ENCODE assay signal across 9 cellular contexts in the genomic region with DNA sequence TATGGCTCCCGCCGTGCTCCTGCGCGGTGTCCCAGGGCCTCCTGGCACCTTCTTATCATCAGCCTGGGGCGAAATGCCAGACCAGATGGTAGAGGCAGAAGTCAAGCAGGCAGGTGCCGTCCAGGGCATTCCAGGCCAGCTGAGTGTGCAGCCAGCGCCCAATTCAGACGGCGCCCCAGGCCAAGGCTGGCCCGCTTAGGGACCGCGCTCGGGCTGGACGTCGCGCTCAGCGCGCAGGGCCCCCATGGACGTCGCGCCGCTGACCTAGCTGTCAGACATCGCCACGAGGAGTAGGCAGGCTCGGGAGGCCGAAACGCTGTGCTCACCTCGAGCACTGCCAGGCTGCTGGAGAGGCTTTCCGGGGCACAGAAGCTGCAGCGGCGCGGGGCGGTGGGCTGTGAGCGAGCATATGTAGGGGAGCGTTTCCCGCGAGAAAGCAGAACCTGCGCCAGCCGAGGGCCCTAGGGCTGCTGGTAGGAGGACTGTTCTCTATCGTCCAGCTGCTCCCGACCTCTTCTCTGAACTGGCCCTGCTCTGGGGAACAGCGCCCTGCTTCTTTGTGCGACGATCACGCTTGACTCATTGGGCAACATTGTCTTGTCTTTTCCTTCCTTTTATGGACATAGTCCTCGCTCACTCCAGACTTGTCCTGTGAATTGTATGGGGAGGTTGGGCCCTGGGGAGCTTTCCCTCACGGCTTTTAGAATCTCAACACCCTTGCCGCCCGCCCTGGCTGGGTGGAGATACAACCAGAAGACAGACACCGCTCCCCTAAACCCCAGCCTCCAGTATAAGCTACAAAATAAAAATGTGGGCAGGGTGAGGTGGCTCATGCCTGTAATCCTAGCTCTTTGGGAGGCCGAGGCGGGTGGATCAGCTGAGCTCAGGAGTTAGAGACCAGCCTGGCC. TPM values are rescaled to one million over a fixed set of nuclear protein-coding genes. Genes with fewer than 3 reads are reported as not detected.
DNase-seq lines count a peak whose midpoint lies in the region; ATAC-seq, FAIRE-seq and TF ChIP-seq lines count a peak whose summit lies in the region.
"Had no signal": no experiment of that assay in that cellular context is flagged by ENCODE, and none has a peak within 500 bp of the region (broad histone marks: within the 10 kb centered on the region; RNA-seq: fewer than 3 reads in every experiment).

No MANE protein-coding gene starts in this region.

- dilution Hi-C loops in mammary epithelial cell (cut with HindIII; ENCODE audit: low sequenced_read_pairs) = loop anchor here (10.0 kb wide), 1 partner anchor 283 kb away; a partner anchor contains a TSS

- H3K9me2 ChIP-seq in GM23248 (ENCODE audit: insufficient read depth) = no peaks in the 10 kb centered on the region

- intact Hi-C loops in mammary epithelial cell (cut with micrococcal nuclease) (loop anchor here (2.0 to 10.0 kb wide), 2 partner anchors 33 to 493 kb away; no protein-coding TSS in a partner anchor), kidney (cut with DNase I) (no loop called here)

- CTCF ChIA-PET in AG04449 (lab: Yijun Ruan, JAX) (interaction anchor here (0.9 to 4.6 kb wide), 33 partner anchors 10 to 498 kb away, joined by 3 to 71 read pairs (median 4); a partner anchor contains a TSS), mammary epithelial cell (lab: Charles Lee; ENCODE audit: low non-redundant PET) (interaction anchor here (0.7 kb wide), 1 partner anchor 214 kb away, joined by 7 read pairs; no protein-coding TSS in a partner anchor)

- H4K20me1 ChIP-seq in GM23248 (ENCODE audit: insufficient read depth) = no peaks in the 10 kb centered on the region
- no peaks in the 10 kb centered on the region for H4K20me1 ChIP-seq in mammary epithelial cell (ENCODE audit: insufficient read depth, low read length)

- H3K9ac ChIP-seq in GM23248 (no peak overlapping the region), mammary epithelial cell (ENCODE audit: insufficient read depth, low read length) (no peak overlapping the region), kidney (ENCODE audit: low read length in 2 of 2) (no peak overlapping the region)

- peaks cover 9% of the 10 kb centered on the region; the same call in 1 of the 2 replicates for H3F3A ChIP-seq in GM23248 (ENCODE audit: insufficient read depth)

- DNase-seq in AG04449 (ENCODE audit: low read depth, low spot score) = no peak
- peak; percentile 30 for DNase-seq in GM23248
- no peak for DNase-seq in mammary epithelial cell
- DNase-seq in kidney = peak; percentile 73
- no peak for DNase-seq in GM03348 (ENCODE audit: low spot score)
- DNase-seq in NCI-H2227 treated with DMSO at 0.1 percent for 48 hours (lab: John Stamatoyannopoulos, UW) = no peak
- no peak for DNase-seq in putamen (ENCODE audit: low spot score)

- H3K79me2 ChIP-seq in GM23248 (ENCODE audit: insufficient read depth) (no peaks in the 10 kb centered on the region), mammary epithelial cell (ENCODE audit: insufficient read depth, low read length) (no peaks in the 10 kb centered on the region)

- peaks cover 14% of the 10 kb centered on the region for H3K4me1 ChIP-seq in GM23248 (ENCODE audit: insufficient read depth)
- H3K4me1 ChIP-seq in mammary epithelial cell (ENCODE audit: insufficient read depth, low read length) = peaks cover 27% of the 10 kb centered on the region
- peaks cover 12 to 13% of the 10 kb centered on the region in 2 donors for H3K4me1 ChIP-seq in kidney (ENCODE audit: control insufficient read depth in 1 of 2, insufficient read depth in 1 of 2, low read depth in 1 of 2, low read length in 2 of 2)

- H3K4me2 ChIP-seq in GM23248 (ENCODE audit: unreplicated experiment) (no peak overlapping the region), mammary epithelial cell (ENCODE audit: insufficient read depth, low read depth, low read length) (peak overlapping the region; percentile 56)

- H3K4me3 ChIP-seq in AG04449 (ENCODE audit: low read depth, low read length) (peak overlapping the region; percentile 15; the same call in 1 of the 2 replicates), GM23248 (0 out of 2 replicates have a peak overlapping the region, but pooled peaks have one; percentile 14), mammary epithelial cell (replicated peaks in 1 of 3; ENCODE audit: insufficient read depth in 1 of 3, low read depth in 2 of 3, low read length in 3 of 3) (no peak overlapping the region), kidney (ENCODE audit: low read length in 2 of 2) (no peak overlapping the region)

- H3K27ac ChIP-seq in GM23248 (no peak overlapping the region), mammary epithelial cell (ENCODE audit: insufficient read depth, low read depth, low read length) (no peak overlapping the region), kidney (ENCODE audit: low read depth in 2 of 2, low read length in 2 of 2) (no peak overlapping the region)

- no TSS peak for BruUV-seq in mammary epithelial cell (replicated peaks; lab: Mats Ljungman, UMichigan)

- no peak for ATAC-seq in HG03095 (IDR thresholded peaks at IDR 0.05; ENCODE audit: unreplicated experiment)

- 17 to 20% methylated on average over 48 to 52 of the region's 52 CpGs for WGBS in GM23248 (ENCODE audit: low coverage in 1 of 2, low lambda C conversion rate in 2 of 2, missing lambda C conversion rate in 2 of 2), 2 experiments
- 18% methylated on average over 33 of the region's 52 CpGs for WGBS in mammary epithelial cell (ENCODE audit: low coverage, missing lambda C conversion rate)

- H3K36me3 ChIP-seq in GM23248 (ENCODE audit: low read depth) (no peaks in the 10 kb centered on the region), mammary epithelial cell (ENCODE audit: insufficient read depth, low read length) (no peaks in the 10 kb centered on the region), kidney (ENCODE audit: control insufficient read depth in 1 of 2, insufficient read depth in 2 of 2, low read length in 2 of 2) (no peaks in the 10 kb centered on the region)

- no peak for FAIRE-seq in kidney (lab: Jason Lieb, UNC)

- TF ChIP-seq CTCF in AG04449 (IDR thresholded peaks at IDR 0.05; ENCODE audit: insufficient read depth, low read length, missing control alignments) (no peak), mammary epithelial cell (conservative IDR thresholded peaks at IDR 0.05 in 1 of 2, IDR thresholded peaks at IDR 0.05 in 1 of 2; ENCODE audit: extremely low read depth in 1 of 2, insufficient read depth in 1 of 2, low read depth in 1 of 2, low read length in 2 of 2) (no peak), kidney (IDR thresholded peaks at IDR 0.05; ENCODE audit: borderline replicate concordance, extremely low read depth, insufficient read depth) (no peak)

- H3K9me3 ChIP-seq in GM23248 (ENCODE audit: low read depth) = no peaks in the 10 kb centered on the region
- H3K9me3 ChIP-seq in mammary epithelial cell (replicated peaks; ENCODE audit: insufficient read depth, low read length) = no peaks in the 10 kb centered on the region
- no peaks in the 10 kb centered on the region for H3K9me3 ChIP-seq in kidney (ENCODE audit: control insufficient read depth in 1 of 2, low read length in 2 of 2)

- POLR2A ChIA-PET in AG04449 (lab: Yijun Ruan, JAX) = interaction anchor here (0.9 kb wide), 1 partner anchor 249 kb away, joined by 3 read pairs; no protein-coding TSS in a partner anchor

- H2AFZ ChIP-seq in GM23248 (0 out of 2 replicates have a peak overlapping the region, but pooled peaks have one; percentile 17), mammary epithelial cell (ENCODE audit: low read depth, low read length) (peak overlapping the region; percentile 30)

- H3K27me3 ChIP-seq in GM23248 (replicated peaks; ENCODE audit: insufficient read depth) = peaks cover 41% of the 10 kb centered on the region
- peaks cover 13% of the 10 kb centered on the region for H3K27me3 ChIP-seq in mammary epithelial cell (ENCODE audit: insufficient read depth, low read length)

- in situ Hi-C loops in GM23248 (cut with MboI) (no loop called here), mammary epithelial cell (cut with MboI; ENCODE audit: low sequenced_read_pairs in 2 of 2) (loop anchor here (25.0 kb wide), 1 partner anchor 296 kb away; no protein-coding TSS in a partner anchor)

RNA-seq across cellular contexts. Expression of a gene that starts 8.4 kb away (rescaled TPM):
- not detected in 2 replicates for total RNA-seq in GM23248 (2014; rRNA removed; shearing (Covaris generic))
- not detected in 2 replicates for polyA plus RNA-seq in GM23248 (2016; fragmentation: Nextera tagmentation; extraction: Ambion mirVana)
- not detected for total RNA-seq in mammary epithelial cell
- polyA plus RNA-seq in mammary epithelial cell = not detected
- polyA minus RNA-seq in mammary epithelial cell = not detected
- 25.3 TPM for total RNA-seq in kidney
- polyA plus RNA-seq in kidney (ENCODE audit: insufficient read depth, low read depth, low replicate concordance) = 102 TPM
- total RNA-seq: activated CD8-positive, alpha-beta memory T cell treated with anti-CD3 and anti-CD28 coated beads for 36 hours had no signal

Comparison
In these comparisons a context has a peak if more than half of its experiments do, and no peak if none do; other contexts are left out.
1. DNase-seq: peak in GM23248 (single experiment) and kidney (single experiment); none in AG04449 (single experiment), mammary epithelial cell (single experiment), GM03348 (single experiment), NCI-H2227 treated with DMSO at 0.1 percent for 48 hours (single experiment) and putamen (single experiment).
2. H3K4me3 ChIP-seq: peak in AG04449 (single experiment) and GM23248 (single experiment); none in mammary epithelial cell (0 of 3) and kidney (0 of 2).
3. RNA of a gene that starts 8.4 kb away (total RNA-seq): 25.3 TPM in kidney (single experiment); not detected in GM23248 and not detected in mammary epithelial cell; every median in the first group is over 10 times any median in the second.